Comparison of ENCODE assay signal across 1 cellular context in the genomic region with DNA sequence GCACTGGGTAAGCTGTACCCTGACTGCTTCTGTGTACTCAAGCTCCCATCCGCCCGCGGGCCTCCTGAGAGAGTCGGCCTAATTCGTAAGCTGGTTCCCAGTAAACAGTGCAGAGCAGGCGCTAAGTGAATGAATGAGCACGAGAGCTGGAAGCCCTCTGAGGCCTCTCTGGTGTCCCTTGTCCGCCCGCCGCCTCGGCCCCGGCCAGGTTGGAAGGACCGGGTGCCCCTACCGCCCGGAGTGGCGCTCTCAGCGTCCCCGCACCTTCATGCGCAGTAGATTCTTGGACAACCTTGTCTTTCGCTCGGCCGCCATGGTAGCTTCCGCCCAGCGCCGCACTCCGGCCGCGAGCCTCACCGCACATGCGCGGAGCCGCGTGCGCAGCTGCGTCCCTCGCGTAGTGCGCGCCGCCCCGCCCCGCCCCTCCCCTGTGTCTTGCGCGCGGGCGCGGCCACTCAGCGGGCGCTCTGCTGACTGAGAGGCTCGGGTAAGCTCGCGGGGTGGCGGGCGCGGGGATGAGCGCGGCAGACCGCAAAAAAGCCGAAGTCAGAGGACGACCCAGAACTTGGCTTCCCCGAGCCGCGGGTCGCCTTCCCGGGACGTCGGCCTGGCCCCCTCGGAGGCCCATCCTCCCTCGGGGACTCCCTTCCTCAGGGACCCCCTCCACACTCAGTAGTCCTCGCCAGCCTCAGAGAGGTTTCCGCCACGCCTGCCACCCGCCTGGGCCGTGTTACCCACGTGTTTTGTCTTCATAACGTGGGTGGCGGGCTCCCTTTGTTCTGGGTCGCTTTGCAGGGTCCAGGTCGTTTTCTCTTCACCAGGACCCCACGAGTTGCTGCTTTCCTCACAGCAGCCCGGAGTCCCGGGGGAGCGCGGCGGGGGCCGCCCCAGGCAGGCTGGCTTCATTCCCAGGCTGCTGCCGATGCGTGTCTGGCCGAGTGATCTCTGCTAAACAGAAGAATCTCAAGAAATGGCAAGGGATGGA.
TF ChIP-seq lines count a peak whose summit lies in the region.

A gene with protein sequence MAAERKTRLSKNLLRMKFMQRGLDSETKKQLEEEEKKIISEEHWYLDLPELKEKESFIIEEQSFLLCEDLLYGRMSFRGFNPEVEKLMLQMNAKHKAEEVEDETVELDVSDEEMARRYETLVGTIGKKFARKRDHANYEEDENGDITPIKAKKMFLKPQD (minus strand): TSS at position 364 of the 985 bp plus-strand sequence. CDS start 49 bp downstream, at position 315.

TF ChIP-seq in HEK293, 187 proteins besides CTCF, POLR2A, EP300 and RAD21 (continued from another document):
- TF ChIP-seq, protein P1, sequence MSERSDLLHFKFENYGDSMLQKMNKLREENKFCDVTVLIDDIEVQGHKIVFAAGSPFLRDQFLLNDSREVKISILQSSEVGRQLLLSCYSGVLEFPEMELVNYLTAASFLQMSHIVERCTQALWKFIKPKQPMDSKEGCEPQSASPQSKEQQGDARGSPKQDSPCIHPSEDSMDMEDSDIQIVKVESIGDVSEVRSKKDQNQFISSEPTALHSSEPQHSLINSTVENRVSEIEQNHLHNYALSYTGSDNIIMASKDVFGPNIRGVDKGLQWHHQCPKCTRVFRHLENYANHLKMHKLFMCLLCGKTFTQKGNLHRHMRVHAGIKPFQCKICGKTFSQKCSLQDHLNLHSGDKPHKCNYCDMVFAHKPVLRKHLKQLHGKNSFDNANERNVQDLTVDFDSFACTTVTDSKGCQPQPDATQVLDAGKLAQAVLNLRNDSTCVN (tag by site-specific recombination; optimal IDR thresholded peaks at IDR 0.05), result peak; percentile 91
- TF ChIP-seq ZNF677 (tag by site-specific recombination; IDR thresholded peaks at IDR 0.05), result no peak
- no peak for TF ChIP-seq ZBTB1 (tag by site-specific recombination; IDR thresholded peaks at IDR 0.05)
- TF ChIP-seq ZNF138 (tag by site-specific recombination; IDR thresholded peaks at IDR 0.05; ENCODE audit: borderline replicate concordance), result 0 out of 2 replicates have a peak, but pooled peaks have one; percentile 9
- TF ChIP-seq, protein P2, sequence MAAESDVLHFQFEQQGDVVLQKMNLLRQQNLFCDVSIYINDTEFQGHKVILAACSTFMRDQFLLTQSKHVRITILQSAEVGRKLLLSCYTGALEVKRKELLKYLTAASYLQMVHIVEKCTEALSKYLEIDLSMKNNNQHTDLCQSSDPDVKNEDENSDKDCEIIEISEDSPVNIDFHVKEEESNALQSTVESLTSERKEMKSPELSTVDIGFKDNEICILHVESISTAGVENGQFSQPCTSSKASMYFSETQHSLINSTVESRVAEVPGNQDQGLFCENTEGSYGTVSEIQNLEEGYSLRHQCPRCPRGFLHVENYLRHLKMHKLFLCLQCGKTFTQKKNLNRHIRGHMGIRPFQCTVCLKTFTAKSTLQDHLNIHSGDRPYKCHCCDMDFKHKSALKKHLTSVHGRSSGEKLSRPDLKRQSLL (tag by site-specific recombination; IDR thresholded peaks at IDR 0.05), result no peak
- TF ChIP-seq KLF16 (tag by site-specific recombination; IDR thresholded peaks at IDR 0.05), result peak; percentile 68
- no peak for TF ChIP-seq ZNF664 (tag by site-specific recombination; IDR thresholded peaks at IDR 0.05)
- TF ChIP-seq ZNF24 (tag by site-specific recombination; IDR thresholded peaks at IDR 0.05), result 0 out of 2 replicates have a peak, but pooled peaks have one; percentile 22
- TF ChIP-seq IKZF3 (tag by site-specific recombination; IDR thresholded peaks at IDR 0.05), result no peak
- peak; percentile 70; the same call in 1 of the 2 replicates for TF ChIP-seq ZEB2 (tag by site-specific recombination; IDR thresholded peaks at IDR 0.05)
- no peak for TF ChIP-seq ZNF223 (tag by site-specific recombination; IDR thresholded peaks at IDR 0.05)
- TF ChIP-seq HOXA7 (CRISPR knock-in tag; IDR thresholded peaks at IDR 0.05; ENCODE audit: borderline replicate concordance), result no peak
- TF ChIP-seq ZNF791 (tag by site-specific recombination; IDR thresholded peaks at IDR 0.05), result no peak
- TF ChIP-seq, protein P3, sequence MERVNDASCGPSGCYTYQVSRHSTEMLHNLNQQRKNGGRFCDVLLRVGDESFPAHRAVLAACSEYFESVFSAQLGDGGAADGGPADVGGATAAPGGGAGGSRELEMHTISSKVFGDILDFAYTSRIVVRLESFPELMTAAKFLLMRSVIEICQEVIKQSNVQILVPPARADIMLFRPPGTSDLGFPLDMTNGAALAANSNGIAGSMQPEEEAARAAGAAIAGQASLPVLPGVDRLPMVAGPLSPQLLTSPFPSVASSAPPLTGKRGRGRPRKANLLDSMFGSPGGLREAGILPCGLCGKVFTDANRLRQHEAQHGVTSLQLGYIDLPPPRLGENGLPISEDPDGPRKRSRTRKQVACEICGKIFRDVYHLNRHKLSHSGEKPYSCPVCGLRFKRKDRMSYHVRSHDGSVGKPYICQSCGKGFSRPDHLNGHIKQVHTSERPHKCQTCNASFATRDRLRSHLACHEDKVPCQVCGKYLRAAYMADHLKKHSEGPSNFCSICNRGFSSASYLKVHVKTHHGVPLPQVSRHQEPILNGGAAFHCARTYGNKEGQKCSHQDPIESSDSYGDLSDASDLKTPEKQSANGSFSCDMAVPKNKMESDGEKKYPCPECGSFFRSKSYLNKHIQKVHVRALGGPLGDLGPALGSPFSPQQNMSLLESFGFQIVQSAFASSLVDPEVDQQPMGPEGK (tag by site-specific recombination; IDR thresholded peaks at IDR 0.05), result peak; percentile 89; the same call in 1 of the 2 replicates
- TF ChIP-seq, protein P4, sequence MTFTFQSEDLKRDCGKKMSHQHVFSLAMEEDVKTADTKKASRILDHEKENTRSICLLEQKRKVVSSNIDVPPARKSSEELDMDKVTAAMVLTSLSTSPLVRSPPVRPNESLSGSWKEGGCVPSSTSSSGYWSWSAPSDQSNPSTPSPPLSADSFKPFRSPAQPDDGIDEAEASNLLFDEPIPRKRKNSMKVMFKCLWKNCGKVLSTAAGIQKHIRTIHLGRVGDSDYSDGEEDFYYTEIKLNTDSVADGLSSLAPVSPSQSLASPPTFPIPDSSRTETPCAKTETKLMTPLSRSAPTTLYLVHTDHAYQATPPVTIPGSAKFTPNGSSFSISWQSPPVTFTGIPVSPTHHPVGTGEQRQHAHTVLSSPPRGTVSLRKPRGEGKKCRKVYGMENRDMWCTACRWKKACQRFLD (tag by site-specific recombination; IDR thresholded peaks at IDR 0.05), result no peak
- no peak for TF ChIP-seq KLF10 (tag by site-specific recombination; IDR thresholded peaks at IDR 0.05)
- TF ChIP-seq ZNF221 (tag by site-specific recombination; IDR thresholded peaks at IDR 0.05; ENCODE audit: borderline replicate concordance), result no peak
- TF ChIP-seq ZNF530 (tag by site-specific recombination; IDR thresholded peaks at IDR 0.05; ENCODE audit: low read depth), result no peak
- TF ChIP-seq ZNF114 (tag by site-specific recombination; IDR thresholded peaks at IDR 0.05), result no peak
- TF ChIP-seq ZNF184 (tag by site-specific recombination; IDR thresholded peaks at IDR 0.05), result no peak
- no peak for TF ChIP-seq ZNF473 (tag by site-specific recombination; IDR thresholded peaks at IDR 0.05)
- TF ChIP-seq ZNF777 (tag by site-specific recombination; IDR thresholded peaks at IDR 0.05; ENCODE audit: borderline replicate concordance), result 0 out of 2 replicates have a peak, but pooled peaks have one; percentile 57
- TF ChIP-seq, protein P5, sequence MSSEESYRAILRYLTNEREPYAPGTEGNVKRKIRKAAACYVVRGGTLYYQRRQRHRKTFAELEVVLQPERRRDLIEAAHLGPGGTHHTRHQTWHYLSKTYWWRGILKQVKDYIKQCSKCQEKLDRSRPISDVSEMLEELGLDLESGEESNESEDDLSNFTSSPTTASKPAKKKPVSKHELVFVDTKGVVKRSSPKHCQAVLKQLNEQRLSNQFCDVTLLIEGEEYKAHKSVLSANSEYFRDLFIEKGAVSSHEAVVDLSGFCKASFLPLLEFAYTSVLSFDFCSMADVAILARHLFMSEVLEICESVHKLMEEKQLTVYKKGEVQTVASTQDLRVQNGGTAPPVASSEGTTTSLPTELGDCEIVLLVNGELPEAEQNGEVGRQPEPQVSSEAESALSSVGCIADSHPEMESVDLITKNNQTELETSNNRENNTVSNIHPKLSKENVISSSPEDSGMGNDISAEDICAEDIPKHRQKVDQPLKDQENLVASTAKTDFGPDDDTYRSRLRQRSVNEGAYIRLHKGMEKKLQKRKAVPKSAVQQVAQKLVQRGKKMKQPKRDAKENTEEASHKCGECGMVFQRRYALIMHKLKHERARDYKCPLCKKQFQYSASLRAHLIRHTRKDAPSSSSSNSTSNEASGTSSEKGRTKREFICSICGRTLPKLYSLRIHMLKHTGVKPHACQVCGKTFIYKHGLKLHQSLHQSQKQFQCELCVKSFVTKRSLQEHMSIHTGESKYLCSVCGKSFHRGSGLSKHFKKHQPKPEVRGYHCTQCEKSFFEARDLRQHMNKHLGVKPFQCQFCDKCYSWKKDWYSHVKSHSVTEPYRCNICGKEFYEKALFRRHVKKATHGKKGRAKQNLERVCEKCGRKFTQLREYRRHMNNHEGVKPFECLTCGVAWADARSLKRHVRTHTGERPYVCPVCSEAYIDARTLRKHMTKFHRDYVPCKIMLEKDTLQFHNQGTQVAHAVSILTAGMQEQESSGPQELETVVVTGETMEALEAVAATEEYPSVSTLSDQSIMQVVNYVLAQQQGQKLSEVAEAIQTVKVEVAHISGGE (tag by site-specific recombination; conservative IDR thresholded peaks at IDR 0.05; ENCODE audit: low read depth), result 0 out of 2 replicates have a peak, but pooled peaks have one; percentile 17
- TF ChIP-seq ZNF776 (tag by site-specific recombination; IDR thresholded peaks at IDR 0.05; ENCODE audit: borderline replicate concordance), result no peak
- TF ChIP-seq KLF9 (tag by site-specific recombination; IDR thresholded peaks at IDR 0.05; ENCODE audit: low read depth), result peak; percentile 59; the same call in 1 of the 2 replicates
- no peak for TF ChIP-seq ZNF140 (tag by site-specific recombination; IDR thresholded peaks at IDR 0.05)
- no peak for TF ChIP-seq ZNF548 (tag by site-specific recombination; IDR thresholded peaks at IDR 0.05)
- TF ChIP-seq, protein P6, sequence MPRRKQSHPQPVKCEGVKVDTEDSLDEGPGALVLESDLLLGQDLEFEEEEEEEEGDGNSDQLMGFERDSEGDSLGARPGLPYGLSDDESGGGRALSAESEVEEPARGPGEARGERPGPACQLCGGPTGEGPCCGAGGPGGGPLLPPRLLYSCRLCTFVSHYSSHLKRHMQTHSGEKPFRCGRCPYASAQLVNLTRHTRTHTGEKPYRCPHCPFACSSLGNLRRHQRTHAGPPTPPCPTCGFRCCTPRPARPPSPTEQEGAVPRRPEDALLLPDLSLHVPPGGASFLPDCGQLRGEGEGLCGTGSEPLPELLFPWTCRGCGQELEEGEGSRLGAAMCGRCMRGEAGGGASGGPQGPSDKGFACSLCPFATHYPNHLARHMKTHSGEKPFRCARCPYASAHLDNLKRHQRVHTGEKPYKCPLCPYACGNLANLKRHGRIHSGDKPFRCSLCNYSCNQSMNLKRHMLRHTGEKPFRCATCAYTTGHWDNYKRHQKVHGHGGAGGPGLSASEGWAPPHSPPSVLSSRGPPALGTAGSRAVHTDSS (tag by site-specific recombination; IDR thresholded peaks at IDR 0.05), result peak; percentile 40
- TF ChIP-seq ZNF654 (tag by site-specific recombination; IDR thresholded peaks at IDR 0.05; ENCODE audit: low read depth), result no peak
